Comparison of ENCODE assay signal across 14 cellular contexts in genomic region chr20:6381887-6382286, GRCh38.
A peak's percentile ranks its signal among the peaks of the same experiment; 100 is the strongest.
DNase-seq lines count a peak whose midpoint lies in the region; ATAC-seq, FAIRE-seq and TF ChIP-seq lines count a peak whose summit lies in the region.
"Had no signal": no experiment of that assay in that cellular context is flagged by ENCODE, and none has a peak within 500 bp of the region (broad histone marks: within the 10 kb centered on the region; RNA-seq: fewer than 3 reads in every experiment).

No MANE protein-coding gene starts in this region.

- no peaks in the 10 kb centered on the region for H3K27me3 ChIP-seq in H1 (replicated peaks in 1 of 4; ENCODE audit: control insufficient read depth in 3 of 4, extremely low read depth in 1 of 4, insufficient read depth in 3 of 4, low read length in 3 of 4)
- no peaks in the 10 kb centered on the region for H3K27me3 ChIP-seq in psoas muscle (ENCODE audit: insufficient read depth in 3 of 3, low read length in 2 of 3)

- TF ChIP-seq EP300 in H1 (IDR thresholded peaks at IDR 0.05; ENCODE audit: borderline replicate concordance in 1 of 2, low read depth in 2 of 2, low read length in 2 of 2): no peak

- no peak overlapping the region for H2BK20ac ChIP-seq in H1 (ENCODE audit: low read length)

- no peaks in the 10 kb centered on the region for H3K9me3 ChIP-seq in H1 (ENCODE audit: insufficient read depth in 2 of 2, low read depth in 1 of 2, low read length in 1 of 2)
- no peaks in the 10 kb centered on the region for H3K9me3 ChIP-seq in mesodermal cell (ENCODE audit: control insufficient read depth, low read length)
- no peaks in the 10 kb centered on the region for H3K9me3 ChIP-seq in psoas muscle

- no peak overlapping the region for H3K9ac ChIP-seq in H1 (replicated peaks in 1 of 4; ENCODE audit: extremely low read depth in 1 of 4, low read depth in 3 of 4, low read length in 3 of 4)

- FAIRE-seq in H1 (lab: Jason Lieb, UNC): peak; percentile 71

- H3K23ac ChIP-seq in H1 (ENCODE audit: insufficient read length): no peak overlapping the region

- peak in 2 of 3 experiments; percentile 46 to 74; a peak in 2 of 4 replicates for TF ChIP-seq CTCF in H1 (IDR thresholded peaks at IDR 0.05; ENCODE audit: control extremely low read depth in 1 of 3, insufficient read depth in 1 of 3, low read depth in 1 of 3, low read length in 3 of 3)
- no peak for TF ChIP-seq CTCF in psoas muscle (IDR thresholded peaks at IDR 0.05)

- CTCF ChIA-PET in H1 (lab: Charles Lee; ENCODE audit: partially characterized antibody): interaction anchor here (0.6 to 2.8 kb wide), 23 partner anchors 9 to 1100 kb away, joined by 3 to 35 read pairs (median 3); no protein-coding TSS in a partner anchor

- no peaks in the 10 kb centered on the region for H3K23me2 ChIP-seq in H1 (ENCODE audit: low read depth, low read length)

- in situ Hi-C loops in Caki2 (cut with HindIII; ENCODE audit: low pct_unique_long_range_greater_than_20kb, low sequenced_read_pairs): no loop called here

- no peaks in the 10 kb centered on the region for H3K79me1 ChIP-seq in H1 (ENCODE audit: low read depth, low read length)

- TF ChIP-seq RAD21 in H1 (IDR thresholded peaks at IDR 0.05 in 1 of 2, conservative IDR thresholded peaks at IDR 0.05 in 1 of 2; ENCODE audit: low read depth in 2 of 2, low read length in 2 of 2): peak; percentile 34 to 42

- H3K4me3 ChIP-seq in H1 (ENCODE audit: extremely low read depth in 1 of 4, insufficient read depth in 2 of 4, low read depth in 3 of 4, low read length in 4 of 4) (no peak overlapping the region), mesodermal cell (ENCODE audit: extremely low read depth, insufficient read depth, low read length, poor library complexity, severe bottlenecking) (no peak overlapping the region), psoas muscle (no peak overlapping the region)

- H3K14ac ChIP-seq in H1 (ENCODE audit: insufficient read length): no peak overlapping the region

- H3K36me3 ChIP-seq in H1 (ENCODE audit: control insufficient read depth in 2 of 4, insufficient read depth in 4 of 4, low read length in 3 of 4) (no peaks in the 10 kb centered on the region), mesodermal cell (ENCODE audit: control insufficient read depth, insufficient read depth, low read length) (no peaks in the 10 kb centered on the region), psoas muscle (ENCODE audit: insufficient read depth in 1 of 2, low read depth in 1 of 2) (no peaks in the 10 kb centered on the region)

- no peak overlapping the region for H2AK5ac ChIP-seq in H1 (ENCODE audit: low read depth, low read length)

- no peak overlapping the region for H4K91ac ChIP-seq in H1 (replicated peaks; ENCODE audit: insufficient read length, low read length)

- POLR2A ChIA-PET in H1 (lab: Charles Lee; ENCODE audit: partially characterized antibody): no interaction called here

- H4K8ac ChIP-seq in H1 (ENCODE audit: extremely low read depth, insufficient read depth, low read length): no peak overlapping the region

- H2BK12ac ChIP-seq in H1 (ENCODE audit: low read depth, low read length): no peak overlapping the region

- TF ChIP-seq POLR2A in H1 (IDR thresholded peaks at IDR 0.05; ENCODE audit: control extremely low read depth in 1 of 2, low read depth in 2 of 2, low read length in 2 of 2): no peak

- H4K5ac ChIP-seq in H1 (ENCODE audit: insufficient read length, low read depth, low read length): no peak overlapping the region

- H2AFZ ChIP-seq in H1 (ENCODE audit: low read length): no peak overlapping the region

- no peak overlapping the region for H2BK5ac ChIP-seq in H1 (ENCODE audit: low read depth, low read length)

- H3K27ac ChIP-seq in H1 (ENCODE audit: low read depth, low read length) (no peak overlapping the region), mesodermal cell (ENCODE audit: low read depth, low read length, severe bottlenecking) (peak overlapping the region; percentile 48), psoas muscle (no peak overlapping the region)

- H4K20me1 ChIP-seq in H1 (replicated peaks in 1 of 2; ENCODE audit: control insufficient read depth in 1 of 2, insufficient read depth in 2 of 2, low read length in 2 of 2): no peaks in the 10 kb centered on the region

- WGBS in H1 (ENCODE audit: extremely low coverage in 1 of 2, insufficient coverage in 1 of 2, insufficient read length in 1 of 2, insufficient replicate concordance in 2 of 2, low coverage in 1 of 2, low lambda C conversion rate in 2 of 2, missing lambda C conversion rate in 1 of 2), 2 experiments: 61% methylated on average over 4 of the region's 4 CpGs; no CpG with 5 or more reads in 1 of the 2 experiments
- 62 to 81% methylated on average over 2 to 3 of the region's 4 CpGs for WGBS in mesodermal cell (ENCODE audit: insufficient coverage in 2 of 2), 2 experiments
- WGBS in psoas muscle, 3 donors: 44 to 46% (median 46%) methylated on average over 4 of the region's 4 CpGs

- H3K79me2 ChIP-seq in H1 (ENCODE audit: control insufficient read depth in 1 of 2, insufficient read depth in 2 of 2, low read length in 2 of 2): no peaks in the 10 kb centered on the region

- intact Hi-C loops in psoas muscle (cut with DNase I): no loop called here

- no peak for ATAC-seq in HG03469 (IDR thresholded peaks at IDR 0.05; ENCODE audit: unreplicated experiment)
- no peak for ATAC-seq in GM18907 (IDR thresholded peaks at IDR 0.05; ENCODE audit: unreplicated experiment)
- ATAC-seq in psoas muscle: no peak
- ATAC-seq: right cardiac atrium had no signal

- H2BK15ac ChIP-seq in H1 (ENCODE audit: low read length): no peak overlapping the region

- DNase-seq in Caki2 (ENCODE audit: low read depth) (peak; percentile 17), LoVo (ENCODE audit: low spot score) (peak; percentile 14), H1 (ENCODE audit: low read depth in 1 of 2, low spot score in 2 of 2) (no peak), psoas muscle (no peak)
- DNase-seq in effector CD8-positive, alpha-beta T cell (lab: John Stamatoyannopoulos, UW): no peak
- DNase-seq: caudate nucleus, DMS79, hippocampal formation, NCI-H1105, right cardiac atrium, SIG-M5 had no signal

- no peak overlapping the region for H2BK120ac ChIP-seq in H1 (replicated peaks; ENCODE audit: low read depth, low read length)

- no peak overlapping the region for H3K56ac ChIP-seq in H1 (replicated peaks; ENCODE audit: insufficient read length, low read depth, low read length)

- H3K4ac ChIP-seq in H1 (replicated peaks; ENCODE audit: insufficient read length, low read depth, low read length): no peak overlapping the region

- peaks cover 0 to 4% (median 1%) of the 10 kb centered on the region in 4 experiments; a peak in 1 of 7 replicates for H3K4me1 ChIP-seq in H1 (replicated peaks in 1 of 4; ENCODE audit: control insufficient read depth in 3 of 4, insufficient read depth in 4 of 4, low read length in 3 of 4)
- peaks cover 8% of the 10 kb centered on the region for H3K4me1 ChIP-seq in mesodermal cell (ENCODE audit: control insufficient read depth, insufficient read depth, low read length, poor library complexity, severe bottlenecking)
- no peaks in the 10 kb centered on the region for H3K4me1 ChIP-seq in psoas muscle

- no peak overlapping the region for H3K18ac ChIP-seq in H1 (ENCODE audit: extremely low read depth, low read length)

- no peak overlapping the region for H3K4me2 ChIP-seq in H1 (ENCODE audit: insufficient read depth in 1 of 2, low read depth in 2 of 2, low read length in 2 of 2)

TF ChIP-seq in H1, 55 proteins besides CTCF, POLR2A, EP300 and RAD21:
- no peak for TF ChIP-seq POU5F1 (IDR thresholded peaks at IDR 0.05; ENCODE audit: low read depth, low read length)
- no peak for TF ChIP-seq GTF2F1 (IDR thresholded peaks at IDR 0.05; ENCODE audit: borderline replicate concordance, low read depth, low read length)
- TF ChIP-seq TCF12 (IDR thresholded peaks at IDR 0.05; ENCODE audit: low read depth, low read length): no peak
- no peak for TF ChIP-seq EZH2 (IDR thresholded peaks at IDR 0.05; ENCODE audit: low read depth, low read length, severe bottlenecking)
- no peak; the same call in 1 of the 2 replicates for TF ChIP-seq YY1 (IDR thresholded peaks at IDR 0.05; ENCODE audit: low read depth, low read length)
- no peak for TF ChIP-seq SIX5 (IDR thresholded peaks at IDR 0.05; ENCODE audit: low read depth, low read length)
- peak; percentile 99 for TF ChIP-seq TEAD4 (IDR thresholded peaks at IDR 0.05; ENCODE audit: low read depth, low read length)
- no peak for TF ChIP-seq CBX5 (IDR thresholded peaks at IDR 0.05; ENCODE audit: low read depth, low read length)
- TF ChIP-seq HDAC2 (IDR thresholded peaks at IDR 0.05; ENCODE audit: borderline replicate concordance in 1 of 2, low read depth in 2 of 2, low read length in 2 of 2): no peak
- TF ChIP-seq POLR2AphosphoS5 (IDR thresholded peaks at IDR 0.05; ENCODE audit: low read depth, low read length): peak; percentile 34; the same call in 1 of the 2 replicates
- TF ChIP-seq NANOG (IDR thresholded peaks at IDR 0.05; ENCODE audit: insufficient read depth, low read depth, low read length, poor library complexity, severe bottlenecking): no peak
- TF ChIP-seq CEBPB (IDR thresholded peaks at IDR 0.05; ENCODE audit: low read depth, low read length): no peak
- no peak for TF ChIP-seq RBBP5 (IDR thresholded peaks at IDR 0.05; ENCODE audit: borderline replicate concordance, low read depth, low read length)
- TF ChIP-seq JUN (IDR thresholded peaks at IDR 0.05; ENCODE audit: low read depth, low read length): no peak
- TF ChIP-seq E2F6 (IDR thresholded peaks at IDR 0.05): no peak
- no peak for TF ChIP-seq SUZ12 (IDR thresholded peaks at IDR 0.05; ENCODE audit: low read length)

Comparison
In these comparisons a context has a peak if more than half of its experiments do, and no peak if none do; other contexts are left out.
1. DNase-seq: peak in Caki2 (single experiment) and LoVo (single experiment); none in H1 (0 of 2), psoas muscle (0 of 2) and effector CD8-positive, alpha-beta T cell (single experiment).